17 cellular contexts compared by ENCODE assay signal in the genomic region with DNA sequence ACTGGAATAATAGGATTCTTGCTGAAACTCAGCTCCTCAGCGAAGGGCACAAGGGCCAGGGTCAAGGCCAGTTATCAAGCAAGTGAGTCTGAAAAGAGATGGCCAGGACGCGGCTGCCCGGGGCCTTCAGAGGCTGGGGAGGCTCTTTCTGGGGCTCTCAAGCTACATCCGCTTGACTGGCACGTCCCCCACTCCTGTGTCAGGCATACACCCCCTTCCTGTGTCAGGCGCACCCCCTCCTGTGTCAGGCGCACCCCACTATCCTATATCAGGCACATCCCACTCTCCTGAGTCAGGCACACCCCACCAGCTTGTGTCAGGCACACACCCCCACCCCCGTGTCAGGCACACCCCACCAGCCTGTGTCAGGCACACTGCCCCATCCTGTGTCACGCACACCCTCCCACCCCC.
"Had no signal": no experiment of that assay in that cellular context is flagged by ENCODE, and none has a peak within 500 bp of the region (broad histone marks: within the 10 kb centered on the region; RNA-seq: fewer than 3 reads in every experiment).

No MANE protein-coding gene starts in this region.

- H3K27ac ChIP-seq: foreskin keratinocyte, transverse colon, uterus had no signal

- H3K27ac Mint-ChIP-seq: activated naive CD4-positive, alpha-beta T cell treated with anti-CD3 and anti-CD28 coated beads for 36 hours; stimulated activated naive CD8-positive, alpha-beta T cell treated with anti-CD3 and anti-CD28 coated beads, Interleukin-15, Interleukin-2, amounts not matched to agents 100 ng/mL and 50 ng/mL, for 24 hours had no signal

- H3K36me3 ChIP-seq: transverse colon, uterus had no signal

- H3K4me3 Mint-ChIP-seq: activated naive CD4-positive, alpha-beta T cell treated with anti-CD3 and anti-CD28 coated beads for 36 hours; brain; neural crest cell; stimulated activated naive CD8-positive, alpha-beta T cell treated with anti-CD3 and anti-CD28 coated beads, Interleukin-15, Interleukin-2, amounts not matched to agents 100 ng/mL and 50 ng/mL, for 24 hours had no signal

- H3K9me3 ChIP-seq: mucosa of descending colon, SK-N-SH, transverse colon, uterus had no signal

- ATAC-seq: foreskin keratinocyte, left cardiac atrium, mucosa of descending colon had no signal

- H3K4me3 ChIP-seq: mucosa of descending colon, transverse colon, uterus had no signal

- H3K36me3 Mint-ChIP-seq: brain had no signal

- H3K4me1 Mint-ChIP-seq: brain, neural crest cell had no signal

- H3K27me3 ChIP-seq: foreskin keratinocyte, transverse colon, uterus had no signal

- H3K4me1 ChIP-seq: foreskin keratinocyte, uterus had no signal

- H3K27me3 Mint-ChIP-seq: stimulated activated naive CD8-positive, alpha-beta T cell treated with anti-CD3 and anti-CD28 coated beads, Interleukin-15, Interleukin-2, amounts not matched to agents 100 ng/mL and 50 ng/mL, for 24 hours had no signal

- DNase-seq: activated naive CD4-positive, alpha-beta T cell treated with anti-CD3 and anti-CD28 coated beads for 36 hours; activated T-cell treated with anti-CD3 and anti-CD28 coated beads, Interleukin-2, amount 50 U/mL, for 1 hour; anterior cingulate cortex; effector memory CD4-positive, alpha-beta T cell; foreskin keratinocyte; hippocampal formation; left cardiac atrium; mesendoderm; mucosa of descending colon; occipital lobe; SK-N-SH; stimulated activated CD4-positive, alpha-beta T cell treated with anti-CD3 and anti-CD28 coated beads, Interleukin-4, amount 100 ng/mL, for 24 hours; transverse colon; uterus had no signal

- H3K9me3 Mint-ChIP-seq: activated naive CD4-positive, alpha-beta T cell treated with anti-CD3 and anti-CD28 coated beads for 36 hours; stimulated activated naive CD8-positive, alpha-beta T cell treated with anti-CD3 and anti-CD28 coated beads, Interleukin-15, Interleukin-2, amounts not matched to agents 100 ng/mL and 50 ng/mL, for 24 hours had no signal
